9 cellular contexts compared by ENCODE assay signal in the genomic region with DNA sequence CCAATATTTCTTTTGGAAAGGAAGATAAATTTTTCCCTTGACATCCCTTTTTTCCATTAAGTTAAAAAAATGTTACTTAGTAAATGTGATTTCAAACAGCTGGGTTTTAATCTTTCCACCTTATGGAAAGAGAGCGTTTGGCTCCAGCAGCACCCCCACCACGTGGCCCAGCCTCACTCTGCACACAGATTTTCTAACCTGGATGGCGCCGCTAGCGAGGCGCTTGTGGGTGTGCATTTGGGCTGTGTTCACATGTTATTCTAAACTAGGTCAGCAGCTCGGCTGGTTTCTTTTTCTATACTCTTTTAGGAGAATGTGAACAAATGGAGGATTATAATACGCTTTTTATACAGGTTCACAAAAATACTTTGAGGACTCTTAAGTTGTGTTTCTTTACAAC.
DNase-seq lines count a peak whose midpoint lies in the region; ATAC-seq and TF ChIP-seq lines count a peak whose summit lies in the region.
"Had no signal": no experiment of that assay in that cellular context is flagged by ENCODE, and none has a peak within 500 bp of the region (broad histone marks: within the 10 kb centered on the region; RNA-seq: fewer than 3 reads in every experiment).

No MANE protein-coding gene starts in this region.

- H3K4me3 Mint-ChIP-seq in natural killer cell (no peak overlapping the region), immature natural killer cell (peak overlapping the region in 1 of 5 donors; percentile 10)
- no peak overlapping the region for H3K4me3 Mint-ChIP-seq in natural killer cell treated with Interleukin-12 subunit alpha and Interleukin-12 subunit beta and Interleukin-15 and Interleukin-18, amount 100 ng/mL, for 72 hours

- H3K27ac Mint-ChIP-seq in natural killer cell (peak overlapping the region in 1 of 2 donors; percentile 18), immature natural killer cell (no peak overlapping the region)
- no peak overlapping the region for H3K27ac Mint-ChIP-seq in natural killer cell treated with Interleukin-12 subunit alpha and Interleukin-12 subunit beta and Interleukin-15 and Interleukin-18, amount 100 ng/mL, for 72 hours

- in situ Hi-C loops in GM23248 (cut with MboI): no loop called here

- no peak overlapping the region for H3K9ac ChIP-seq in GM23248

- no peak overlapping the region for H3K4me3 ChIP-seq in aorta (ENCODE audit: low read length in 2 of 2)
- no peak overlapping the region for H3K4me3 ChIP-seq in GM23248

- H3K4me1 ChIP-seq in aorta (ENCODE audit: control insufficient read depth in 1 of 2, insufficient read depth in 2 of 2, low read length in 2 of 2) (peaks cover 3 to 8% of the 10 kb centered on the region in 2 donors), GM23248 (ENCODE audit: insufficient read depth) (peaks cover 15% of the 10 kb centered on the region; the same call in 1 of the 2 replicates)

- H3K9me3 ChIP-seq in aorta (ENCODE audit: control insufficient read depth, low read length): no peaks in the 10 kb centered on the region
- no peaks in the 10 kb centered on the region for H3K9me3 ChIP-seq in GM23248 (ENCODE audit: low read depth)

- H3K27me3 ChIP-seq in aorta (ENCODE audit: control insufficient read depth in 1 of 2, insufficient read depth in 2 of 2, low read length in 1 of 2): no peaks in the 10 kb centered on the region
- H3K27me3 ChIP-seq in GM23248 (replicated peaks; ENCODE audit: insufficient read depth): 0 out of 2 replicates have a peak, but pooled peaks cover 5% of the 10 kb centered on the region

- no peaks in the 10 kb centered on the region for H3K36me3 Mint-ChIP-seq in natural killer cell
- no peaks in the 10 kb centered on the region for H3K36me3 Mint-ChIP-seq in natural killer cell treated with Interleukin-12 subunit alpha and Interleukin-12 subunit beta and Interleukin-15 and Interleukin-18, amount 100 ng/mL, for 72 hours
- H3K36me3 Mint-ChIP-seq in immature natural killer cell: no peaks in the 10 kb centered on the region

- peaks cover 0 to 3% of the 10 kb centered on the region in 2 donors for H3K27me3 Mint-ChIP-seq in natural killer cell (ENCODE audit: low read depth in 2 of 2)
- peaks cover 0 to 6% of the 10 kb centered on the region in 2 donors for H3K27me3 Mint-ChIP-seq in natural killer cell treated with Interleukin-12 subunit alpha and Interleukin-12 subunit beta and Interleukin-15 and Interleukin-18, amount 100 ng/mL, for 72 hours
- peaks cover 2 to 8% (median 3%) of the 10 kb centered on the region in 3 donors for H3K27me3 Mint-ChIP-seq in immature natural killer cell (ENCODE audit: low read depth in 3 of 3)

- ATAC-seq in natural killer cell (peak; percentile 38 to 81 (median 44)), aorta (ENCODE audit: low FRiP score) (no peak), HG02870 (IDR thresholded peaks at IDR 0.05; ENCODE audit: unreplicated experiment) (no peak)
- no peak for ATAC-seq in natural killer cell treated with Interleukin-12 subunit alpha and Interleukin-12 subunit beta and Interleukin-15 and Interleukin-18, amount 100 ng/mL, for 72 hours

- 40 to 41% methylated on average over 8 of the region's 8 CpGs for WGBS in aorta, 2 donors
- WGBS in GM23248 (ENCODE audit: low coverage in 1 of 2, low lambda C conversion rate in 2 of 2, missing lambda C conversion rate in 2 of 2), 2 experiments: 81 to 83% methylated on average over 8 of the region's 8 CpGs

- no peaks in the 10 kb centered on the region for H3K9me2 ChIP-seq in GM23248 (ENCODE audit: insufficient read depth)

- no peaks in the 10 kb centered on the region for H4K20me1 ChIP-seq in GM23248 (ENCODE audit: insufficient read depth)

- H3K4me1 Mint-ChIP-seq in natural killer cell: peaks cover 12 to 16% of the 10 kb centered on the region in 2 donors
- peaks cover 7 to 9% of the 10 kb centered on the region in 2 donors for H3K4me1 Mint-ChIP-seq in natural killer cell treated with Interleukin-12 subunit alpha and Interleukin-12 subunit beta and Interleukin-15 and Interleukin-18, amount 100 ng/mL, for 72 hours (ENCODE audit: low read depth in 2 of 2)
- H3K4me1 Mint-ChIP-seq in immature natural killer cell: peaks cover 10 to 26% of the 10 kb centered on the region in 2 donors

- no peak for TF ChIP-seq CTCF in natural killer cell (IDR thresholded peaks at IDR 0.05)

- H3K9me3 Mint-ChIP-seq in natural killer cell (no peaks in the 10 kb centered on the region), immature natural killer cell (no peaks in the 10 kb centered on the region)
- no peaks in the 10 kb centered on the region for H3K9me3 Mint-ChIP-seq in natural killer cell treated with Interleukin-12 subunit alpha and Interleukin-12 subunit beta and Interleukin-15 and Interleukin-18, amount 100 ng/mL, for 72 hours

- no peaks in the 10 kb centered on the region for H3K79me2 ChIP-seq in GM23248 (ENCODE audit: insufficient read depth)

- DNase-seq in natural killer cell (no peak), inferior parietal cortex (ENCODE audit: extremely low spot score) (peak; percentile 34), aorta (no peak), immature natural killer cell (no peak), GM23248 (no peak)
- no peak for DNase-seq in natural killer cell treated with Interleukin-12 subunit alpha and Interleukin-12 subunit beta and Interleukin-15 and Interleukin-18, amount 100 ng/mL, for 72 hours (ENCODE audit: low spot score)
- DNase-seq in activated effector memory CD4-positive, alpha-beta T cell treated with Interleukin-2 at 50 U/mL for 16 hours: peak; percentile 44
- DNase-seq: NCI-H1436 had no signal

- H3K27ac ChIP-seq in aorta (ENCODE audit: low read depth in 1 of 2, low read length in 2 of 2): peak overlapping the region; percentile 41 to 62
- no peak overlapping the region for H3K27ac ChIP-seq in GM23248

- H3K36me3 ChIP-seq in aorta (ENCODE audit: control insufficient read depth in 1 of 2, insufficient read depth in 2 of 2, low read length in 1 of 2) (no peaks in the 10 kb centered on the region), GM23248 (ENCODE audit: low read depth) (no peaks in the 10 kb centered on the region)

- no peak overlapping the region for H2AFZ ChIP-seq in GM23248

- peaks cover 16% of the 10 kb centered on the region; the same call in 1 of the 2 replicates for H3F3A ChIP-seq in GM23248 (ENCODE audit: insufficient read depth)

- no peak overlapping the region for H3K4me2 ChIP-seq in GM23248 (ENCODE audit: unreplicated experiment)

- intact Hi-C loops in natural killer cell (cut with micrococcal nuclease) (no loop called here), aorta (cut with DNase I) (loop anchor here (5.0 to 10.0 kb wide), 4 partner anchors 66 to 219 kb away; a partner anchor contains a TSS)

Comparison
In these comparisons a context has a peak if more than half of its experiments do, and no peak if none do; other contexts are left out.
1. ATAC-seq: peak in natural killer cell (3 of 3); none in natural killer cell treated with Interleukin-12 subunit alpha and Interleukin-12 subunit beta and Interleukin-15 and Interleukin-18, amount 100 ng/mL, for 72 hours (0 of 2), aorta (single experiment) and HG02870 (single experiment).
2. DNase-seq: peak in activated effector memory CD4-positive, alpha-beta T cell treated with Interleukin-2 at 50 U/mL for 16 hours (single experiment) and inferior parietal cortex (single experiment); none in natural killer cell (single experiment), natural killer cell treated with Interleukin-12 subunit alpha and Interleukin-12 subunit beta and Interleukin-15 and Interleukin-18, amount 100 ng/mL, for 72 hours (single experiment), aorta (0 of 2), immature natural killer cell (0 of 3) and GM23248 (single experiment).